ENCODE assay signal across 18 cellular contexts in genomic region chr15:93759626-93760025, GRCh38.
"Had no signal": no experiment of that assay in that cellular context is flagged by ENCODE, and none has a peak within 500 bp of the region (broad histone marks: within the 10 kb centered on the region; RNA-seq: fewer than 3 reads in every experiment).

No MANE protein-coding gene starts in this region.

- H3K4me3 ChIP-seq: esophagus squamous epithelium, hepatocyte, prostate gland, right lobe of liver, spleen, testis, tibial nerve had no signal

- DNase-seq: effector memory CD4-positive, alpha-beta T cell; esophagus squamous epithelium; foreskin melanocyte; head of caudate nucleus; left colon; naive thymus-derived CD4-positive, alpha-beta T cell; nephron progenitor cell; right lobe of liver; spleen; stimulated activated CD4-positive, alpha-beta T cell treated with anti-CD3 and anti-CD28 coated beads, Interleukin-15, amount 100 ng/mL, for 24 hours; stimulated activated CD4-positive, alpha-beta T cell treated with anti-CD3 and anti-CD28 coated beads, Interleukin-1b, Interleukin-23, amount 100 ng/mL, for 48 hours; stimulated activated CD4-positive, alpha-beta T cell treated with anti-CD3 and anti-CD28 coated beads, Interleukin-4, amount 100 ng/mL, for 24 hours; stimulated activated naive B cell treated with anti-CD40 and anti-IgM and Interleukin-4, amounts not matched to agents 10 μg/mL and 1 μg/mL and 100 μg/mL, for 72 hours; stimulated activated naive CD8-positive, alpha-beta T cell treated with anti-CD3 and anti-CD28 coated beads, Interleukin-15, amount 100 ng/mL, for 72 hours; testis had no signal

- ATAC-seq: left colon; naive thymus-derived CD4-positive, alpha-beta T cell; right lobe of liver; stimulated activated naive B cell treated with anti-CD40 and anti-IgM and Interleukin-4, amounts not matched to agents 10 μg/mL and 1 μg/mL and 100 μg/mL, for 72 hours; stimulated activated naive CD8-positive, alpha-beta T cell treated with anti-CD3 and anti-CD28 coated beads, Interleukin-15, amount 100 ng/mL, for 72 hours had no signal
